Comparison of ENCODE assay signal across 13 cellular contexts in genomic region chr19:54624229-54624628, GRCh38. TPM values are rescaled to one million over a fixed set of nuclear protein-coding genes. Genes with fewer than 3 reads are reported as not detected.
DNase-seq lines count a peak whose midpoint lies in the region; ATAC-seq and TF ChIP-seq lines count a peak whose summit lies in the region.
"Not testable (repeated sequence)": the region's sequence is repeated elsewhere in the genome, so short reads cannot be mapped to it uniquely, and the experiment has no call there.
"Had no signal": no experiment of that assay in that cellular context is flagged by ENCODE, and none has a peak within 500 bp of the region (broad histone marks: within the 10 kb centered on the region; RNA-seq: fewer than 3 reads in every experiment).

No MANE protein-coding gene starts in this region.

- H3K9me3 ChIP-seq in BLaER1: peaks cover 13% of the 10 kb centered on the region
- not testable (repeated sequence) for H3K9me3 ChIP-seq in naive thymus-derived CD4-positive, alpha-beta T cell (ENCODE audit: control insufficient read depth in 2 of 3, low read length in 3 of 3)

- DNase-seq in GM12865 (ENCODE audit: low read depth); activated B cell treated with CpG ODN at 0.5 μM for 24 hours; naive thymus-derived CD4-positive, alpha-beta T cell; stimulated activated naive B cell treated with anti-CD40 and anti-IgM and Interleukin-4, amounts not matched to agents 10 μg/mL and 1 μg/mL and 100 μg/mL, for 72 hours: not testable (repeated sequence)
- DNase-seq in effector memory CD8-positive, alpha-beta T cell: peak in 1 of 3 experiments; percentile 16

- peak overlapping the region; percentile 78 for H3K4me3 Mint-ChIP-seq in activated B cell treated with CpG ODN at 0.5 μM for 24 hours
- H3K4me3 Mint-ChIP-seq in effector memory CD8-positive, alpha-beta T cell: peak overlapping the region; percentile 76 to 79
- H3K4me3 Mint-ChIP-seq in naive thymus-derived CD4-positive, alpha-beta T cell: not testable (repeated sequence)
- H3K4me3 Mint-ChIP-seq in stimulated activated naive B cell treated with anti-CD40 and anti-IgM and Interleukin-4, amounts not matched to agents 10 μg/mL and 1 μg/mL and 100 μg/mL, for 72 hours: peak overlapping the region; percentile 88 to 90

- peak overlapping the region; percentile 41 for H3K4me3 ChIP-seq in BLaER1
- H3K4me3 ChIP-seq in GM12865 (ENCODE audit: low read depth, low read length): peak overlapping the region; percentile 53
- H3K4me3 ChIP-seq in naive thymus-derived CD4-positive, alpha-beta T cell (ENCODE audit: low read length): not testable (repeated sequence)

- H3K36me3 ChIP-seq in BLaER1; naive thymus-derived CD4-positive, alpha-beta T cell (ENCODE audit: control insufficient read depth in 2 of 3, insufficient read depth in 3 of 3, low read length in 3 of 3): not testable (repeated sequence)

- H3K27me3 Mint-ChIP-seq in activated B cell treated with CpG ODN at 0.5 μM for 24 hours; stimulated activated naive B cell treated with anti-CD40 and anti-IgM and Interleukin-4, amounts not matched to agents 10 μg/mL and 1 μg/mL and 100 μg/mL, for 72 hours: not testable (repeated sequence)
- peaks cover 6 to 35% of the 10 kb centered on the region in 2 donors for H3K27me3 Mint-ChIP-seq in effector memory CD8-positive, alpha-beta T cell
- H3K27me3 Mint-ChIP-seq in naive thymus-derived CD4-positive, alpha-beta T cell: peaks cover 13 to 42% (median 33%) of the 10 kb centered on the region in 5 donors

- H3K9me3 Mint-ChIP-seq in activated B cell treated with CpG ODN at 0.5 μM for 24 hours; effector memory CD8-positive, alpha-beta T cell; stimulated activated naive B cell treated with anti-CD40 and anti-IgM and Interleukin-4, amounts not matched to agents 10 μg/mL and 1 μg/mL and 100 μg/mL, for 72 hours: not testable (repeated sequence)
- H3K9me3 Mint-ChIP-seq in naive thymus-derived CD4-positive, alpha-beta T cell: peaks cover 0 to 19% (median 2%) of the 10 kb centered on the region in 11 donors

- H3K9ac ChIP-seq in BLaER1: peak overlapping the region; percentile 79

- peaks cover 92% of the 10 kb centered on the region for H3K4me1 Mint-ChIP-seq in activated B cell treated with CpG ODN at 0.5 μM for 24 hours
- peaks cover 26 to 44% of the 10 kb centered on the region in 2 donors for H3K4me1 Mint-ChIP-seq in effector memory CD8-positive, alpha-beta T cell (ENCODE audit: low read depth in 2 of 2)
- H3K4me1 Mint-ChIP-seq in naive thymus-derived CD4-positive, alpha-beta T cell: peaks cover 0 to 16% (median 0%) of the 10 kb centered on the region in 7 donors
- peaks cover 59 to 80% of the 10 kb centered on the region in 2 donors for H3K4me1 Mint-ChIP-seq in stimulated activated naive B cell treated with anti-CD40 and anti-IgM and Interleukin-4, amounts not matched to agents 10 μg/mL and 1 μg/mL and 100 μg/mL, for 72 hours

- ATAC-seq in GM19397 (IDR thresholded peaks at IDR 0.05; ENCODE audit: unreplicated experiment): peak; percentile 51
- peak; percentile 22 for ATAC-seq in HG03432 (IDR thresholded peaks at IDR 0.05; ENCODE audit: unreplicated experiment)
- peak; percentile 48 for ATAC-seq in activated B cell treated with CpG ODN at 0.5 μM for 24 hours (ENCODE audit: low read depth)
- peak; percentile 78 for ATAC-seq in effector memory CD8-positive, alpha-beta T cell (replicated peaks)
- ATAC-seq in naive thymus-derived CD4-positive, alpha-beta T cell: peak; percentile 62
- ATAC-seq in stimulated activated naive B cell treated with anti-CD40 and anti-IgM and Interleukin-4, amounts not matched to agents 10 μg/mL and 1 μg/mL and 100 μg/mL, for 72 hours (replicated peaks): peak; percentile 66 to 71

- intact Hi-C loops in activated B cell treated with CpG ODN at 0.5 μM for 24 hours (cut with micrococcal nuclease); naive thymus-derived CD4-positive, alpha-beta T cell (cut with micrococcal nuclease): not testable (repeated sequence)

- peak overlapping the region; percentile 88 for H3K4me2 ChIP-seq in BLaER1

- H3K36me3 Mint-ChIP-seq in activated B cell treated with CpG ODN at 0.5 μM for 24 hours (ENCODE audit: low read depth): peaks cover 55% of the 10 kb centered on the region
- not testable (repeated sequence) for H3K36me3 Mint-ChIP-seq in effector memory CD8-positive, alpha-beta T cell (ENCODE audit: insufficient read depth)
- peaks cover 0 to 11% (median 0%) of the 10 kb centered on the region in 5 donors for H3K36me3 Mint-ChIP-seq in naive thymus-derived CD4-positive, alpha-beta T cell
- H3K36me3 Mint-ChIP-seq in stimulated activated naive B cell treated with anti-CD40 and anti-IgM and Interleukin-4, amounts not matched to agents 10 μg/mL and 1 μg/mL and 100 μg/mL, for 72 hours: peaks cover 47 to 53% of the 10 kb centered on the region in 2 donors

- POLR2A ChIA-PET in activated B cell treated with CpG ODN at 0.5 μM for 24 hours (lab: Charles Lee): interaction anchor here (1.2 kb wide), 1 partner anchor 8 kb away, joined by 4 read pairs; no protein-coding TSS in a partner anchor
- POLR2A ChIA-PET in naive thymus-derived CD4-positive, alpha-beta T cell (lab: Charles Lee): not testable (repeated sequence)

- not testable (repeated sequence) for H3K27me3 ChIP-seq in BLaER1; naive thymus-derived CD4-positive, alpha-beta T cell (ENCODE audit: control insufficient read depth in 2 of 2, insufficient read depth in 2 of 2, low read length in 2 of 2)

- H3K4me1 ChIP-seq in BLaER1: peaks cover 69% of the 10 kb centered on the region
- H3K4me1 ChIP-seq in naive thymus-derived CD4-positive, alpha-beta T cell (ENCODE audit: control insufficient read depth in 2 of 2, insufficient read depth in 2 of 2, low read length in 2 of 2): not testable (repeated sequence)

- CTCF ChIA-PET in activated B cell treated with CpG ODN at 0.5 μM for 24 hours (lab: Charles Lee); naive thymus-derived CD4-positive, alpha-beta T cell (lab: Charles Lee): not testable (repeated sequence)

- H4K20me1 ChIP-seq in BLaER1: not testable (repeated sequence)

- TF ChIP-seq CTCF in GM12865 (IDR thresholded peaks at IDR 0.05; ENCODE audit: insufficient read depth, low read depth, low read length, missing control alignments); activated B cell treated with CpG ODN at 0.5 μM for 24 hours (IDR thresholded peaks at IDR 0.05): not testable (repeated sequence)

- H3K27ac Mint-ChIP-seq in activated B cell treated with CpG ODN at 0.5 μM for 24 hours: peak overlapping the region; percentile 92
- H3K27ac Mint-ChIP-seq in effector memory CD8-positive, alpha-beta T cell: peak overlapping the region; percentile 68 to 86
- not testable (repeated sequence) for H3K27ac Mint-ChIP-seq in naive thymus-derived CD4-positive, alpha-beta T cell
- H3K27ac Mint-ChIP-seq in stimulated activated naive B cell treated with anti-CD40 and anti-IgM and Interleukin-4, amounts not matched to agents 10 μg/mL and 1 μg/mL and 100 μg/mL, for 72 hours: peak overlapping the region; percentile 97

- peak overlapping the region; percentile 94 for H3K27ac ChIP-seq in BLaER1
- H3K27ac ChIP-seq in naive thymus-derived CD4-positive, alpha-beta T cell (ENCODE audit: low read depth, low read length): not testable (repeated sequence)

RNA-seq across cellular contexts. Expression of gene LILRB1, which starts 6.1 kb away (rescaled TPM):
- total RNA-seq in activated B cell treated with CpG ODN at 0.5 μM for 24 hours: 142 and 171 TPM in 2 replicates
- 10 to 100 TPM in 1 of 5 experiments, 1 to 10 TPM in 3, not detected in 1; 1.1 to 56.5 (median 5.1) TPM for total RNA-seq in naive thymus-derived CD4-positive, alpha-beta T cell
- under 1 TPM in 1 of 2 donors, not detected in 1; 0.09 TPM for polyA plus RNA-seq in naive thymus-derived CD4-positive, alpha-beta T cell
- total RNA-seq: GM23248, H9, HFFc6, IMR-90, M059J had no signal
- polyA plus RNA-seq: IMR-90 had no signal

RNA-seq across cellular contexts. Expression of gene LILRA1, which starts 30.8 kb away (rescaled TPM):
- 0.11 and 0.15 TPM in 2 replicates for total RNA-seq in activated B cell treated with CpG ODN at 0.5 μM for 24 hours
- total RNA-seq in naive thymus-derived CD4-positive, alpha-beta T cell: 10 to 100 TPM in 1 of 5 experiments, 1 to 10 TPM in 1, not detected in 3; 4.3 to 36.7 TPM
- under 1 TPM in 1 of 2 donors, not detected in 1; 0.14 TPM for polyA plus RNA-seq in naive thymus-derived CD4-positive, alpha-beta T cell
- total RNA-seq: GM23248, H9, HFFc6, IMR-90, M059J had no signal
- polyA plus RNA-seq: GM23248, IMR-90 had no signal

RNA-seq across cellular contexts. Expression of gene LILRB4, which starts 38.6 kb away (rescaled TPM):
- 0.76 and 1.4 TPM in 2 replicates for total RNA-seq in activated B cell treated with CpG ODN at 0.5 μM for 24 hours
- total RNA-seq in naive thymus-derived CD4-positive, alpha-beta T cell: 10 to 100 TPM in 1 of 5 experiments, 1 to 10 TPM in 3, under 1 TPM in 1; 0.15 to 20.2 (median 2.5) TPM
- polyA plus RNA-seq in naive thymus-derived CD4-positive, alpha-beta T cell: not detected
- total RNA-seq: GM23248, H9, HFFc6, IMR-90, M059J had no signal
- polyA plus RNA-seq: GM23248, IMR-90 had no signal

RNA-seq across cellular contexts. Expression of gene LILRA2, which starts 50.6 kb away (rescaled TPM):
- total RNA-seq in activated B cell treated with CpG ODN at 0.5 μM for 24 hours: 0.22 TPM in 1 of 2 replicates, not detected in the other
- total RNA-seq in naive thymus-derived CD4-positive, alpha-beta T cell: 10 to 100 TPM in 1 of 5 experiments, 1 to 10 TPM in 1, under 1 TPM in 3; 0.24 to 50.3 (median 0.87) TPM
- under 1 TPM; 0.18 to 0.38 TPM for polyA plus RNA-seq in naive thymus-derived CD4-positive, alpha-beta T cell
- total RNA-seq: GM23248, H9, HFFc6, IMR-90, M059J had no signal
- polyA plus RNA-seq: GM23248, IMR-90 had no signal

Comparison
In these comparisons a context has a peak if more than half of its experiments do, and no peak if none do; other contexts are left out.
1. ATAC-seq: peak in every context shown above with its lines; median percentile 78 in effector memory CD8-positive, alpha-beta T cell; 68 in stimulated activated naive B cell treated with anti-CD40 and anti-IgM and Interleukin-4, amounts not matched to agents 10 μg/mL and 1 μg/mL and 100 μg/mL, for 72 hours; 62 in naive thymus-derived CD4-positive, alpha-beta T cell; 51 in GM19397; 48 in activated B cell treated with CpG ODN at 0.5 μM for 24 hours; 22 in HG03432.